In genomic region chr2:112483047-112483473, GRCh38 we compare ENCODE assay signal across 8 cellular contexts.
DNase-seq lines count a peak whose midpoint lies in the region; ATAC-seq and TF ChIP-seq lines count a peak whose summit lies in the region.

No MANE protein-coding gene starts in this region.

- DNase-seq in SIG-M5 treated with dmso at 0.1 percent for 504 hours (lab: John Stamatoyannopoulos, UW; ENCODE audit: unreplicated experiment) (peak; percentile 58), SIG-M5 (lab: John Stamatoyannopoulos, UW) (no peak), MM.1S (no peak), fibroblast of gingiva (ENCODE audit: low read depth) (peak; percentile 59)

- no peaks in the 10 kb centered on the region for H4K20me1 ChIP-seq in MM.1S (ENCODE audit: insufficient read depth, low read length)

- H3K36me3 ChIP-seq in MM.1S (replicated peaks; ENCODE audit: insufficient read depth, low read length) = no peaks in the 10 kb centered on the region
- peaks cover 30% of the 10 kb centered on the region for H3K36me3 ChIP-seq in neuron (ENCODE audit: insufficient read depth, low read length)

- no peaks in the 10 kb centered on the region for H3K27me3 ChIP-seq in MM.1S (replicated peaks; ENCODE audit: insufficient read depth, low read length)
- H3K27me3 ChIP-seq in neuron (ENCODE audit: insufficient read depth, low read length) = no peaks in the 10 kb centered on the region

- H3K9me3 ChIP-seq in MM.1S (replicated peaks; ENCODE audit: insufficient read depth, low read length) = no peaks in the 10 kb centered on the region
- peaks cover 10% of the 10 kb centered on the region for H3K9me3 ChIP-seq in neuron (ENCODE audit: low read length)

- H3K79me2 ChIP-seq in MM.1S (ENCODE audit: low read length) = peaks cover 52% of the 10 kb centered on the region

- peak overlapping the region; percentile 92 for H3K4me2 ChIP-seq in MM.1S (ENCODE audit: low read depth, low read length)

- no peaks in the 10 kb centered on the region for H3K9me2 ChIP-seq in MM.1S (replicated peaks; ENCODE audit: insufficient read depth, low read length)

- H3K4me1 ChIP-seq in MM.1S (ENCODE audit: low read length) (peaks cover 15% of the 10 kb centered on the region), neuron (ENCODE audit: insufficient read depth, low read length) (peaks cover 19% of the 10 kb centered on the region)

- ATAC-seq in GM21447 (IDR thresholded peaks at IDR 0.05; ENCODE audit: unreplicated experiment) (no peak), HG03571 (IDR thresholded peaks at IDR 0.05; ENCODE audit: unreplicated experiment) (no peak)

- TF ChIP-seq CTCF in MM.1S (IDR thresholded peaks at IDR 0.05; ENCODE audit: low read length) (no peak), VCaP (conservative IDR thresholded peaks at IDR 0.05) (no peak)

- peak overlapping the region; percentile 99 for H3K4me3 ChIP-seq in MM.1S (ENCODE audit: low read length)
- peak overlapping the region; percentile 73 for H3K4me3 ChIP-seq in neuron (ENCODE audit: low read length)

- peaks cover 17% of the 10 kb centered on the region for H3F3A ChIP-seq in MM.1S (ENCODE audit: insufficient read depth, low read length)

- peak overlapping the region; percentile 99 for H2AFZ ChIP-seq in MM.1S (ENCODE audit: low read length)
- peak overlapping the region; percentile 94 for H2AFZ ChIP-seq in neuron (ENCODE audit: low read depth, low read length)

- peak overlapping the region; percentile 81; the same call in 1 of the 2 replicates for H3K9ac ChIP-seq in MM.1S (ENCODE audit: low read length)

- H3K27ac ChIP-seq in MM.1S (ENCODE audit: low read length) = peak overlapping the region; percentile 65; the same call in 1 of the 2 replicates
- peak overlapping the region; percentile 84 for H3K27ac ChIP-seq in VCaP

Comparison
In these comparisons a context has a peak if more than half of its experiments do, and no peak if none do; other contexts are left out.
1. DNase-seq: peak in SIG-M5 treated with dmso at 0.1 percent for 504 hours (single experiment) and fibroblast of gingiva (single experiment); none in SIG-M5 (single experiment) and MM.1S (single experiment).